In genomic region chr18:32277492-32277988, GRCh38 we compare ENCODE assay signal across 12 cellular contexts.
DNase-seq lines count a peak whose midpoint lies in the region; TF ChIP-seq lines count a peak whose summit lies in the region.
"Had no signal": no experiment of that assay in that cellular context is flagged by ENCODE, and none has a peak within 500 bp of the region (broad histone marks: within the 10 kb centered on the region; RNA-seq: fewer than 3 reads in every experiment).

No MANE protein-coding gene starts in this region.

- H3K9me3 ChIP-seq in adipocyte (ENCODE audit: control insufficient read depth, low read length) (no peaks in the 10 kb centered on the region), duodenal mucosa (ENCODE audit: control insufficient read depth in 1 of 2, low read length in 2 of 2) (no peaks in the 10 kb centered on the region), transverse colon (no peaks in the 10 kb centered on the region)

- intact Hi-C loops in transverse colon (cut with DNase I; ENCODE audit: low total_unique reads): no loop called here

- H3K4me1 Mint-ChIP-seq in nephron: peaks cover 16% of the 10 kb centered on the region

- H3K4me1 ChIP-seq in adipocyte (ENCODE audit: control insufficient read depth, insufficient read depth, low read length) (peaks cover 29% of the 10 kb centered on the region), duodenal mucosa (ENCODE audit: control insufficient read depth in 1 of 2, insufficient read depth in 2 of 2, low read length in 2 of 2) (peaks cover 45 to 48% of the 10 kb centered on the region in 2 donors), transverse colon (peaks cover 10 to 61% (median 30%) of the 10 kb centered on the region in 4 donors)

- H3K9me3 Mint-ChIP-seq in nephron: no peaks in the 10 kb centered on the region

- H3K9ac ChIP-seq in adipocyte (ENCODE audit: low read length) (peak overlapping the region; percentile 22), duodenal mucosa (ENCODE audit: low read depth in 1 of 2, low read length in 2 of 2) (peak overlapping the region in 1 of 2 donors; percentile 7)

- 26 to 38% methylated on average over 2 of the region's 2 CpGs for WGBS in transverse colon (ENCODE audit: low coverage in 1 of 2), 2 donors

- H3K27me3 ChIP-seq in adipocyte (replicated peaks; ENCODE audit: control insufficient read depth, insufficient read depth, low read length) (no peaks in the 10 kb centered on the region), duodenal mucosa (ENCODE audit: control insufficient read depth in 1 of 2, insufficient read depth in 2 of 2, low read length in 2 of 2) (no peaks in the 10 kb centered on the region), transverse colon (no peaks in the 10 kb centered on the region)

- peak overlapping the region; percentile 21 to 57 (median 35) for H3K27ac Mint-ChIP-seq in nephron

- no peaks in the 10 kb centered on the region for H3K27me3 Mint-ChIP-seq in nephron (ENCODE audit: low read depth)

- DNase-seq in adipocyte (ENCODE audit: low read depth) (no peak), transverse colon (no peak), T-helper 1 cell (no peak), NCI-H774 (lab: John Stamatoyannopoulos, UW) (no peak), HuH-7 (ENCODE audit: low spot score) (no peak)
- DNase-seq: COR-L47, GF-D8, NCI-H187, NCI-H2171, NCI-H82 had no signal

- peaks cover 23% of the 10 kb centered on the region for H3K36me3 Mint-ChIP-seq in nephron (ENCODE audit: low read depth)

- H3K4me3 ChIP-seq in adipocyte (ENCODE audit: low read length) (no peak overlapping the region), duodenal mucosa (ENCODE audit: low read depth in 1 of 2, low read length in 2 of 2) (peak overlapping the region; percentile 18 to 24), transverse colon (no peak overlapping the region)

- H3K4me3 Mint-ChIP-seq in nephron: no peak overlapping the region

- TF ChIP-seq CTCF in nephron (IDR thresholded peaks at IDR 0.05; ENCODE audit: unreplicated experiment in 3 of 3): no peak
- TF ChIP-seq CTCF in transverse colon (IDR thresholded peaks at IDR 0.05): no peak

- peaks cover 8% of the 10 kb centered on the region for H3K36me3 ChIP-seq in adipocyte (ENCODE audit: control insufficient read depth, insufficient read depth, low read length, severe bottlenecking)
- H3K36me3 ChIP-seq in duodenal mucosa (ENCODE audit: control insufficient read depth in 1 of 2, insufficient read depth in 2 of 2, low read length in 2 of 2): no peaks in the 10 kb centered on the region
- no peaks in the 10 kb centered on the region for H3K36me3 ChIP-seq in transverse colon

- in situ Hi-C loops in transverse colon (cut with MboI; ENCODE audit: low pct_ligation_motif_present in 1 of 4, low pct_unique_long_range_greater_than_20kb in 1 of 4, low sequenced_read_pairs in 3 of 4): loop anchor here in 3 of 4 donors (10.0 to 25.0 kb wide), 3 partner anchors 185 to 277 kb away; partner anchors contain the start of gene GAREM1 (in 2 of the 3)

- no peak for TF ChIP-seq EP300 in transverse colon (IDR thresholded peaks at IDR 0.05; ENCODE audit: low read depth)

- H3K27ac ChIP-seq in duodenal mucosa (ENCODE audit: low read depth, low read length) (no peak overlapping the region), transverse colon (peak overlapping the region; percentile 16 to 68 (median 64))

- no peak for TF ChIP-seq POLR2A in transverse colon (IDR thresholded peaks at IDR 0.05)

Comparison
In these comparisons a context has a peak if more than half of its experiments do, and no peak if none do; other contexts are left out.
1. H3K4me3 ChIP-seq: peak in duodenal mucosa (2 of 2); none in adipocyte (single experiment) and transverse colon (0 of 4).